11 cellular contexts compared by ENCODE assay signal in the genomic region with DNA sequence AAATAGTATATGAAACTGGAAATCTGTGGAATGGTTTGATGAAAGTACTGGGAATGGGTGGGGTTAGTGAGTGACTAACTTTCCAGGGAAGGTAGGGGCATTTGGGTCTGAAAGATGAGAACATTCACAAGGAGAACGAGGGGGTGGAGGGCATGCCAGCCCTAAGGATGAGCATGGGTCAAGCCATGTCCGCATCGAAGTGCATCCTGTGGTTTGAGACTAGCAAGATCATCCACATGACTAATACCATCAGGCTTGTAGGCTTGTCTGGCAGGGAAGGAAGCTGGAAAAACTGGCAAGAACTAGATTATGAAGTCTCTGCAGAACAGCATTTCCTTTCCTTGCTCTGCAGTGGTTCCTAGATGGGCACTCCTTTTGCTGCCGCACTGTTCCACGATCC.
DNase-seq lines count a peak whose midpoint lies in the region; ATAC-seq and TF ChIP-seq lines count a peak whose summit lies in the region.
"Had no signal": no experiment of that assay in that cellular context is flagged by ENCODE, and none has a peak within 500 bp of the region (broad histone marks: within the 10 kb centered on the region; RNA-seq: fewer than 3 reads in every experiment).

No MANE protein-coding gene starts in this region.

- peaks cover 2% of the 10 kb centered on the region; the same call in 1 of the 2 replicates for H3K27me3 Mint-ChIP-seq in HFFc6 (ENCODE audit: insufficient read depth)

- H3K4me3 ChIP-seq in adipocyte (ENCODE audit: low read length): peak overlapping the region; percentile 40

- H3K4me1 ChIP-seq in adipocyte (ENCODE audit: control insufficient read depth, insufficient read depth, low read length): peaks cover 49% of the 10 kb centered on the region
- H3K4me1 ChIP-seq in foreskin keratinocyte: peaks cover 12% of the 10 kb centered on the region

- ATAC-seq in foreskin keratinocyte (peak; percentile 93), HG02981 (IDR thresholded peaks at IDR 0.05; ENCODE audit: unreplicated experiment) (no peak), GM19023 (IDR thresholded peaks at IDR 0.05; ENCODE audit: unreplicated experiment) (no peak)
- ATAC-seq: natural killer cell had no signal

- H3K27me3 ChIP-seq in adipocyte (replicated peaks; ENCODE audit: control insufficient read depth, insufficient read depth, low read length) (no peaks in the 10 kb centered on the region), foreskin keratinocyte (no peaks in the 10 kb centered on the region)

- H3K4me1 Mint-ChIP-seq in HFFc6 (ENCODE audit: low read depth): peaks cover 51% of the 10 kb centered on the region
- H3K4me1 Mint-ChIP-seq: activated B cell treated with CpG ODN at 0.5 μM for 24 hours, natural killer cell had no signal

- in situ Hi-C loops in GM13976 (cut with MboI; ENCODE audit: low sequenced_read_pairs, unreplicated experiment): loop anchor here (25.0 kb wide), 1 partner anchor 521 kb away; no protein-coding TSS in a partner anchor

- H3K4me3 Mint-ChIP-seq in HFFc6: peak overlapping the region; percentile 43
- H3K4me3 Mint-ChIP-seq: activated B cell treated with CpG ODN at 0.5 μM for 24 hours, natural killer cell had no signal

- H3K9me3 Mint-ChIP-seq in HFFc6: no peaks in the 10 kb centered on the region
- H3K9me3 Mint-ChIP-seq: activated B cell treated with CpG ODN at 0.5 μM for 24 hours, natural killer cell had no signal

- peak overlapping the region; percentile 66 for H3K27ac Mint-ChIP-seq in HFFc6
- H3K27ac Mint-ChIP-seq: activated B cell treated with CpG ODN at 0.5 μM for 24 hours, natural killer cell had no signal

- no peaks in the 10 kb centered on the region for H3K9me3 ChIP-seq in adipocyte (ENCODE audit: control insufficient read depth, low read length)

- H3K9ac ChIP-seq in adipocyte (ENCODE audit: low read length): peak overlapping the region; percentile 34

- H3K36me3 ChIP-seq in adipocyte (ENCODE audit: control insufficient read depth, insufficient read depth, low read length, severe bottlenecking): peaks cover 2% of the 10 kb centered on the region

- no peaks in the 10 kb centered on the region for H3K36me3 Mint-ChIP-seq in HFFc6 (ENCODE audit: low read depth)
- H3K36me3 Mint-ChIP-seq: natural killer cell had no signal

- DNase-seq in HFFc6: peak; percentile 96
- DNase-seq in adipocyte (ENCODE audit: low read depth): peak; percentile 69
- DNase-seq in foreskin keratinocyte: peak; percentile 87 to 95
- DNase-seq in stromal cell of bone marrow (ENCODE audit: low read depth): peak; percentile 84
- DNase-seq in GM13976 (ENCODE audit: low spot score): no peak
- DNase-seq: activated B cell treated with CpG ODN at 0.5 μM for 24 hours; natural killer cell; NCI-H1930; stimulated activated naive CD4-positive, alpha-beta T cell had no signal

- no peak for TF ChIP-seq CTCF in HFFc6 (IDR thresholded peaks at IDR 0.05)
- no peak for TF ChIP-seq CTCF in foreskin keratinocyte (conservative IDR thresholded peaks at IDR 0.05)
- no peak for TF ChIP-seq CTCF in GM13976 (IDR thresholded peaks at IDR 0.05; ENCODE audit: borderline replicate concordance, control extremely low read depth, extremely low read depth, insufficient read depth, missing control alignments)

- H3K27ac ChIP-seq in foreskin keratinocyte: no peak overlapping the region
